ENCODE assay signal across 9 cellular contexts in genomic region chr7:51084121-51084520, GRCh38.
"Had no signal": no experiment of that assay in that cellular context is flagged by ENCODE, and none has a peak within 500 bp of the region (broad histone marks: within the 10 kb centered on the region; RNA-seq: fewer than 3 reads in every experiment).

No MANE protein-coding gene starts in this region.

- H3K27ac Mint-ChIP-seq: HFFc6, IgD-negative memory B cell had no signal

- H3K4me3 Mint-ChIP-seq: HFFc6, IgD-negative memory B cell had no signal

- FAIRE-seq: HepG2 had no signal

- H3K4me1 Mint-ChIP-seq: IgD-negative memory B cell had no signal

- DNase-seq: GM23248, GOT3, H7, HFFc6 had no signal

- H3K27ac ChIP-seq: GM23248, HL-60 had no signal

- H3K9me3 ChIP-seq: HAP-1 had no signal

- H3K27me3 Mint-ChIP-seq: IgD-negative memory B cell had no signal

- H3K36me3 Mint-ChIP-seq: IgD-negative memory B cell had no signal

- H3K9me3 Mint-ChIP-seq: HFFc6, IgD-negative memory B cell had no signal

- ATAC-seq: HCT116, HepG2 had no signal

- H3K4me3 ChIP-seq: GM23248, HAP-1 had no signal

- H3K36me3 ChIP-seq: HAP-1 had no signal
